Comparison of ENCODE assay signal across 17 cellular contexts in genomic region chr1:38125016-38125415, GRCh38.
"Had no signal": no experiment of that assay in that cellular context is flagged by ENCODE, and none has a peak within 500 bp of the region (broad histone marks: within the 10 kb centered on the region; RNA-seq: fewer than 3 reads in every experiment).

No MANE protein-coding gene starts in this region.

- H3K4me1 ChIP-seq: colonic mucosa, esophagus muscularis mucosa, gastroesophageal sphincter, right atrium auricular region, thyroid gland, upper lobe of left lung, uterus had no signal

- FAIRE-seq: endothelial cell of umbilical vein had no signal

- H3K36me3 ChIP-seq: colonic mucosa, esophagus muscularis mucosa, gastroesophageal sphincter, right atrium auricular region, suprapubic skin, thyroid gland, upper lobe of left lung, uterus had no signal

- H3K9me3 ChIP-seq: colonic mucosa, esophagus muscularis mucosa, gastroesophageal sphincter, right atrium auricular region, suprapubic skin, thyroid gland, upper lobe of left lung, uterus had no signal

- H3K27me3 ChIP-seq: colonic mucosa, hepatocyte, right atrium auricular region, thyroid gland, upper lobe of left lung, uterus had no signal

- ATAC-seq: gastroesophageal sphincter; natural killer cell; stimulated activated effector memory CD8-positive, alpha-beta T cell treated with anti-CD3 and anti-CD28 coated beads, Interleukin-12 subunit alpha, Interleukin-12 subunit beta, amount 100 ng/mL, for 72 hours; stimulated activated naive CD8-positive, alpha-beta T cell treated with anti-CD3 and anti-CD28 coated beads, Interleukin-15, Interleukin-2, amounts not matched to agents 100 U/mL and 50 U/mL, for 24 hours had no signal

- H3K27ac ChIP-seq: colonic mucosa, esophagus muscularis mucosa, gastroesophageal sphincter, hepatocyte, right atrium auricular region, thyroid gland, upper lobe of left lung, uterus had no signal

- H3K4me3 ChIP-seq: colonic mucosa, esophagus muscularis mucosa, gastroesophageal sphincter, hepatocyte, right atrium auricular region, suprapubic skin, thyroid gland, upper lobe of left lung, uterus had no signal

- DNase-seq: colonic mucosa; dermis blood vessel endothelial cell; kidney glomerular epithelial cell; natural killer cell; stimulated activated CD4-positive, alpha-beta T cell treated with anti-CD3 and anti-CD28 coated beads, Interleukin-4, amount 100 ng/mL, for 1 hour; stimulated activated CD8-positive, alpha-beta memory T cell treated with anti-CD3 and anti-CD28 coated beads, Interleukin-4, amount 100 ng/mL, for 48 hours; stimulated activated naive CD8-positive, alpha-beta T cell treated with anti-CD3 and anti-CD28 coated beads, Interleukin-15, Interleukin-2, amounts not matched to agents 100 U/mL and 50 U/mL, for 24 hours; thyroid gland; upper lobe of left lung; uterus had no signal
